Comparison of ENCODE assay signal across 18 cellular contexts in the genomic region with DNA sequence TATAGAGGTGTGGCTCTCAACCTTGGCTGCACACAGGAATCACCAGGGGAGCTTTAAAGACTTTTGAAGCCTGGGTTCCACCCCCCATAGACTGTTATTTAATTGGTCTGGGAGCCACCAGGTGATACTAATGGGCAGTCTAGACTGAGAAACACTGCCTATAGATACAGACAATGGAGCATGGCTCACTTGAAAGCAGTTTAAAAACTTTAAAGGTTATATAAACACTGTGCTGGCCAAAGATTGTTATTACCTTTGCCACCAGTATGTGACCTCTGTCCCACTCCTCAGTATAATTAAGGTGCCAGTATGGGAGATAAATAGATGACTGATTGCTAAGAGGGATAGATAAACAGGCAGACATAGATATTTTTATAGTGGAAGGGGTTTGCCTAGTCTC. TPM values are rescaled to one million over a fixed set of nuclear protein-coding genes. Genes with fewer than 3 reads are reported as not detected.
DNase-seq lines count a peak whose midpoint lies in the region; ATAC-seq and TF ChIP-seq lines count a peak whose summit lies in the region.
"Had no signal": no experiment of that assay in that cellular context is flagged by ENCODE, and none has a peak within 500 bp of the region (broad histone marks: within the 10 kb centered on the region; RNA-seq: fewer than 3 reads in every experiment).

No MANE protein-coding gene starts in this region.

- H3K36me3 Mint-ChIP-seq in brain (no peaks in the 10 kb centered on the region), progenitor cell of endocrine pancreas (ENCODE audit: insufficient read depth) (no peaks in the 10 kb centered on the region)
- H3K36me3 Mint-ChIP-seq: naive thymus-derived CD8-positive, alpha-beta T cell had no signal

- H3K4me1 Mint-ChIP-seq in brain (peaks cover 67% of the 10 kb centered on the region), progenitor cell of endocrine pancreas (ENCODE audit: low read depth) (peaks cover 58% of the 10 kb centered on the region)

- peaks cover 14% of the 10 kb centered on the region for H3K27me3 Mint-ChIP-seq in brain
- no peaks in the 10 kb centered on the region for H3K27me3 Mint-ChIP-seq in progenitor cell of endocrine pancreas
- H3K27me3 Mint-ChIP-seq: activated B cell treated with CpG ODN at 0.5 μM for 24 hours had no signal

- DNase-seq in DMS 273 (lab: John Stamatoyannopoulos, UW; ENCODE audit: unreplicated experiment) = peak; percentile 45
- no peak for DNase-seq in DMS 273 treated with DMSO at 0.1 percent for 48 hours (lab: John Stamatoyannopoulos, UW)
- peak; percentile 25 for DNase-seq in NCI-H2081 treated with DMSO at 0.1 percent for 48 hours (lab: John Stamatoyannopoulos, UW)
- no peak for DNase-seq in progenitor cell of endocrine pancreas (ENCODE audit: low spot score, unreplicated experiment)
- DNase-seq in cerebellum (ENCODE audit: low spot score) = no peak
- DNase-seq: 8988T; activated B cell treated with CpG ODN at 0.5 μM for 24 hours; amygdala; effector CD4-positive, alpha-beta T cell; foreskin melanocyte; islet precursor cell; MG63; naive thymus-derived CD8-positive, alpha-beta T cell; NCI-H446 treated with DMSO at 0.1 percent for 48 hours; SJCRH30 had no signal

- H3K27ac Mint-ChIP-seq in brain (peak overlapping the region in 2 of 5 experiments; percentile 92 to 98), progenitor cell of endocrine pancreas (peak overlapping the region; percentile 71)
- H3K27ac Mint-ChIP-seq: activated B cell treated with CpG ODN at 0.5 μM for 24 hours; naive thymus-derived CD8-positive, alpha-beta T cell had no signal

- TF ChIP-seq CTCF in brain (conservative IDR thresholded peaks at IDR 0.05) (no peak), progenitor cell of endocrine pancreas (IDR thresholded peaks at IDR 0.05; ENCODE audit: unreplicated experiment) (no peak)

- H3K9me3 Mint-ChIP-seq in brain (no peaks in the 10 kb centered on the region), progenitor cell of endocrine pancreas (ENCODE audit: low read depth) (no peaks in the 10 kb centered on the region)
- H3K9me3 Mint-ChIP-seq: activated B cell treated with CpG ODN at 0.5 μM for 24 hours; naive thymus-derived CD8-positive, alpha-beta T cell had no signal

- ATAC-seq in GM19455 (IDR thresholded peaks at IDR 0.05; ENCODE audit: unreplicated experiment) = no peak
- ATAC-seq in HG03460 (IDR thresholded peaks at IDR 0.05; ENCODE audit: unreplicated experiment) = no peak
- ATAC-seq: naive thymus-derived CD8-positive, alpha-beta T cell had no signal

- H3K4me3 Mint-ChIP-seq in brain = peak overlapping the region; percentile 94 to 100 (median 98)
- H3K4me3 Mint-ChIP-seq in progenitor cell of endocrine pancreas (ENCODE audit: low read depth) = peak overlapping the region; percentile 65
- H3K4me3 Mint-ChIP-seq: activated B cell treated with CpG ODN at 0.5 μM for 24 hours; naive thymus-derived CD8-positive, alpha-beta T cell had no signal

RNA-seq across cellular contexts. Expression of gene GOLIM4, which starts 3.8 kb away (rescaled TPM):
- 8.6 TPM for polyA plus RNA-seq in brain (ENCODE audit: insufficient read depth, low read depth, low replicate concordance)
- total RNA-seq in progenitor cell of endocrine pancreas (38.7 and 41.8 TPM in 2 replicates), cerebellum (36.6 TPM)

Comparison
In these comparisons a context has a peak if more than half of its experiments do, and no peak if none do; other contexts are left out.
1. DNase-seq: peak in DMS 273 (single experiment) and NCI-H2081 treated with DMSO at 0.1 percent for 48 hours (single experiment); none in DMS 273 treated with DMSO at 0.1 percent for 48 hours (single experiment), progenitor cell of endocrine pancreas (single experiment) and cerebellum (single experiment).